ENCODE assay signal across 2 cellular contexts in the genomic region with DNA sequence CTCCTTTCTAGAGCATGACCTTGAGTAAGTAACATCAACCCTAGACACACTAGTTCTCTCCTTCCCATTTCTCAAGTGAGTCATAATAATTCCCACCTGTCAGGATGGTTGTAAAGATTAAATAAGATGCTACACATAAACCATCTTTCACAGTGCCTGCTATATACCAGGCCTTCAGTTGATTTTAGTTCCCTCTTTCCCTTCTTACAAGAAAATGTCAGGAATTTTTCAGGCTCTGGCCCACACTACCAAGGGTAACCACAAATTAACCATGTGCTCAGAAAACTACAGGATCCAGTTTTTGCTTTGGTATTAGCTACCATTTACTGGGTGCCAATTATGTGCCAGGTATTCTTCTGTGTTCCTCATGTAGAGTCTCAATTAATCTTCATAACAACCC.
TF ChIP-seq lines count a peak whose summit lies in the region.

No MANE protein-coding gene starts in this region.

TF ChIP-seq in SK-N-SH, 30 proteins besides CTCF, POLR2A, EP300 and RAD21 (continued from another document):
- TF ChIP-seq USF2 (IDR thresholded peaks at IDR 0.05; ENCODE audit: borderline replicate concordance, low read depth, low read length) (no peak), USF1 (IDR thresholded peaks at IDR 0.05; ENCODE audit: borderline replicate concordance, low read depth) (no peak), TCF12 (IDR thresholded peaks at IDR 0.05) (peak; percentile 53; the same call in 1 of the 2 replicates), MXI1 (IDR thresholded peaks at IDR 0.05; ENCODE audit: low read depth, low read length) (no peak), RXRA (IDR thresholded peaks at IDR 0.05; ENCODE audit: borderline replicate concordance, low read depth) (no peak)
- TF ChIP-seq, protein P1, sequence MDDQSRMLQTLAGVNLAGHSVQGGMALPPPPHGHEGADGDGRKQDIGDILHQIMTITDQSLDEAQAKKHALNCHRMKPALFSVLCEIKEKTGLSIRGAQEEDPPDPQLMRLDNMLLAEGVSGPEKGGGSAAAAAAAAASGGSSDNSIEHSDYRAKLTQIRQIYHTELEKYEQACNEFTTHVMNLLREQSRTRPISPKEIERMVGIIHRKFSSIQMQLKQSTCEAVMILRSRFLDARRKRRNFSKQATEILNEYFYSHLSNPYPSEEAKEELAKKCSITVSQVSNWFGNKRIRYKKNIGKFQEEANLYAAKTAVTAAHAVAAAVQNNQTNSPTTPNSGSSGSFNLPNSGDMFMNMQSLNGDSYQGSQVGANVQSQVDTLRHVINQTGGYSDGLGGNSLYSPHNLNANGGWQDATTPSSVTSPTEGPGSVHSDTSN (IDR thresholded peaks at IDR 0.05): peak; percentile 47; the same call in 1 of the 2 replicates

TF ChIP-seq in GM12878, 131 proteins besides CTCF, POLR2A, EP300 and RAD21 (continued from another document):
- TF ChIP-seq, protein P2, sequence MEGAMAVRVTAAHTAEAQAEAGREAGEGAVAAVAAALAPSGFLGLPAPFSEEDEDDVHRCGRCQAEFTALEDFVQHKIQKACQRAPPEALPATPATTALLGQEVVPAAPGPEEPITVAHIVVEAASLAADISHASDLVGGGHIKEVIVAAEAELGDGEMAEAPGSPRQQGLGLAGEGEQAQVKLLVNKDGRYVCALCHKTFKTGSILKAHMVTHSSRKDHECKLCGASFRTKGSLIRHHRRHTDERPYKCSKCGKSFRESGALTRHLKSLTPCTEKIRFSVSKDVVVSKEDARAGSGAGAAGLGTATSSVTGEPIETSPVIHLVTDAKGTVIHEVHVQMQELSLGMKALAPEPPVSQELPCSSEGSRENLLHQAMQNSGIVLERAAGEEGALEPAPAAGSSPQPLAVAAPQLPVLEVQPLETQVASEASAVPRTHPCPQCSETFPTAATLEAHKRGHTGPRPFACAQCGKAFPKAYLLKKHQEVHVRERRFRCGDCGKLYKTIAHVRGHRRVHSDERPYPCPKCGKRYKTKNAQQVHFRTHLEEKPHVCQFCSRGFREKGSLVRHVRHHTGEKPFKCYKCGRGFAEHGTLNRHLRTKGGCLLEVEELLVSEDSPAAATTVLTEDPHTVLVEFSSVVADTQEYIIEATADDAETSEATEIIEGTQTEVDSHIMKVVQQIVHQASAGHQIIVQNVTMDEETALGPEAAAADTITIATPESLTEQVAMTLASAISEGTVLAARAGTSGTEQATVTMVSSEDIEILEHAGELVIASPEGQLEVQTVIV (IDR thresholded peaks at IDR 0.05; ENCODE audit: borderline replicate concordance, partially characterized antibody): no peak
- TF ChIP-seq ESRRA (IDR thresholded peaks at IDR 0.05; ENCODE audit: low read length) (no peak), PML (IDR thresholded peaks at IDR 0.05; ENCODE audit: low read length) (no peak), ZNF217 (IDR thresholded peaks at IDR 0.05) (no peak), SREBF1 (IDR thresholded peaks at IDR 0.05; ENCODE audit: low read length) (no peak)
